In genomic region chr12:59596232-59597143, GRCh38 we compare ENCODE assay signal across 8 cellular contexts. TPM values are rescaled to one million over a fixed set of nuclear protein-coding genes. Genes with fewer than 3 reads are reported as not detected.
DNase-seq lines count a peak whose midpoint lies in the region; FAIRE-seq and TF ChIP-seq lines count a peak whose summit lies in the region.

No MANE protein-coding gene starts in this region.

- TF ChIP-seq CTCF in adrenal gland (IDR thresholded peaks at IDR 0.05), result no peak
- TF ChIP-seq CTCF in right atrium auricular region (IDR thresholded peaks at IDR 0.05), result no peak

- POLR2A ChIA-PET in HEK293T (lab: Yijun Ruan, JAX), result interaction anchor here (0.7 kb wide), 1 partner anchor 21 kb away, joined by 3 read pairs; no protein-coding TSS in a partner anchor

- no peaks in the 10 kb centered on the region for H3K9me3 ChIP-seq in adrenal gland (replicated peaks in 1 of 3)
- no peaks in the 10 kb centered on the region for H3K9me3 ChIP-seq in right atrium auricular region

- TF ChIP-seq POLR2A in adrenal gland (IDR thresholded peaks at IDR 0.05), result peak; percentile 49 to 50

- peak; percentile 46 for FAIRE-seq in urothelium cell line (lab: Jason Lieb, UNC)

- 0 to 2% (median 1%) methylated on average over 12 to 66 of the region's 66 CpGs for WGBS in adrenal gland, 4 donors

- intact Hi-C loops in adrenal gland (cut with DNase I), result loop anchor here in 1 of 2 donors (10.0 kb wide), 1 partner anchor 208 kb away; no protein-coding TSS in a partner anchor

- H3K36me3 ChIP-seq in adrenal gland (replicated peaks in 1 of 2) (no peaks in the 10 kb centered on the region), right atrium auricular region (no peaks in the 10 kb centered on the region)

- H3K27me3 ChIP-seq in adrenal gland (no peaks in the 10 kb centered on the region), right atrium auricular region (no peaks in the 10 kb centered on the region)

- DNase-seq in HEK293T (ENCODE audit: extremely low spot score) (peak; percentile 13), NAMALWA (ENCODE audit: low spot score) (peak; percentile 89), SW480 (ENCODE audit: low spot score) (peak; percentile 70), adrenal gland (peak; percentile 77 to 90 (median 87)), right atrium auricular region (ENCODE audit: low spot score) (peak; percentile 88), pulmonary artery endothelial cell (ENCODE audit: low read depth, low spot score) (peak; percentile 15), urothelium cell line (ENCODE audit: low spot score) (peak; percentile 45)

- H3K27ac ChIP-seq in adrenal gland (peak overlapping the region; percentile 66 to 96 (median 94)), right atrium auricular region (peak overlapping the region; percentile 99)

- CTCF ChIA-PET in HEK293T (lab: Yijun Ruan, JAX), result no interaction called here

- H3K4me1 ChIP-seq in adrenal gland (replicated peaks in 1 of 2) (peaks cover 5 to 22% of the 10 kb centered on the region in 2 donors), right atrium auricular region (peaks cover 0 to 25% of the 10 kb centered on the region in 2 donors)

- peak overlapping the region; percentile 99; the same call in 1 of the 2 replicates for H3K4me3 ChIP-seq in GM08714 (ENCODE audit: low read length)
- H3K4me3 ChIP-seq in adrenal gland, result peak overlapping the region in 3 of 4 donors; percentile 66 to 83 (median 80)
- peak overlapping the region; percentile 68 to 74 for H3K4me3 ChIP-seq in right atrium auricular region

TF ChIP-seq in HEK293T, 16 proteins besides CTCF, POLR2A, EP300 and RAD21:
- TF ChIP-seq L3MBTL2 (conservative IDR thresholded peaks at IDR 0.05) (peak; percentile 55; the same call in 1 of the 2 replicates), TARDBP (IDR thresholded peaks at IDR 0.05) (no peak), FOXM1 (IDR thresholded peaks at IDR 0.05; ENCODE audit: borderline replicate concordance) (no peak), BHLHE40 (IDR thresholded peaks at IDR 0.05; ENCODE audit: borderline replicate concordance) (no peak), SUZ12 (IDR thresholded peaks at IDR 0.05) (no peak), PKNOX1 (IDR thresholded peaks at IDR 0.05) (no peak), ZNF384 (IDR thresholded peaks at IDR 0.05) (no peak), ELF4 (IDR thresholded peaks at IDR 0.05) (no peak)

RNA-seq across cellular contexts. Expression of gene SLC16A7, which starts 0.7 kb away (rescaled TPM):
- total RNA-seq in adrenal gland (100 to 1,000 TPM in 1 of 8 donors, 10 to 100 TPM in 7; 34.8 to 103 (median 65.6) TPM), right atrium auricular region (100 to 1,000 TPM in 1 of 2 donors, 10 to 100 TPM in 1; 61.0 to 139 TPM), pulmonary artery endothelial cell (10.7 and 12.4 TPM in 2 replicates)
- 10 to 100 TPM in 1 of 3 donors, 1 to 10 TPM in 2; 3.5 to 10.4 (median 5.3) TPM for polyA plus RNA-seq in adrenal gland

Comparison
In these comparisons a context has a peak if more than half of its experiments do, and no peak if none do; other contexts are left out.
1. Peak in every context shown above with its lines: DNase-seq, H3K4me3 ChIP-seq and H3K27ac ChIP-seq.
2. DNase-seq: peak in every context shown above with its lines; median percentile 89 in NAMALWA; 88 in right atrium auricular region; 87 in adrenal gland; 70 in SW480; 45 in urothelium cell line; 15 in pulmonary artery endothelial cell; 13 in HEK293T.